ENCODE assay signal across 16 cellular contexts in the genomic region with DNA sequence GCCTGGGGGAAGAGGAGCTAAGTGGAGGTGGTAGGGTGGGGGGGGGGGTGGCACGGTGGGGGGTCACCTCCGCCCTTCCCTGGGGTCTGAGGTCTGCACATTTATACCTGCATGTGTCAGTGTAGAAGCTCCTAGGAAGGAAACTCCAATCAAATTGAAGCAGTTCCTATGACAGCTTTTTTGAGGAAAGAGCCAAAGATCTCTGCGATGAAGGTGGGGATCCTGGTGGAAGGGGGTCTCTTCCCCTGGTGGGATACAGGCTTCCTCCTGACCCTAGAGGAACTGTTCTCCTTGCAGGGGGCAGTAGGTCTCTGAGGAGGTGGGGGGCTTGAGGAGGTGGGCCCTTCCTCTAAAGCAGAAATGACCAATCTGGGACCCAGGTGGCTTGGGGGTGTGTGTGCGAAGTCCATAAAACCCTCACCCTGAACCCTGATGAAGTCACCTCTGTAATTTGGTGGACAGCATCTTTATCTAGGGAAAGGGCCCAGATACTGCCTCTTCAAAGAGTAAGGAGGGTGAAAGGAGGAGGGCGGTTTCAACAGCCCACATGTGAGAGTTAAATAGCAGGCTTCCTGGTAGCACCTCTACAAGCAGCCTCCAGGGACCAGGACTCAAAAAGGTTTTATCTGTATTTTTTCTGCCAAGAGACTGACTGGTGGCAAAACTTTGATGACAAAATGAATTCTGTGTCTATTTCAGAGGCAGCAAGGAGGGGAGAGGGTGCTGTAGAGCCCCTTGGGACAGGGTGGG. TPM values are rescaled to one million over a fixed set of nuclear protein-coding genes. Genes with fewer than 3 reads are reported as not detected.
A peak's percentile ranks its signal among the peaks of the same experiment; 100 is the strongest.
DNase-seq lines count a peak whose midpoint lies in the region; ATAC-seq and TF ChIP-seq lines count a peak whose summit lies in the region.
"Had no signal": no experiment of that assay in that cellular context is flagged by ENCODE, and none has a peak within 500 bp of the region (broad histone marks: within the 10 kb centered on the region; RNA-seq: fewer than 3 reads in every experiment).

No MANE protein-coding gene starts in this region.

- H3K14ac ChIP-seq in trophoblast cell (ENCODE audit: low read length) (no peak overlapping the region), H9 (ENCODE audit: insufficient read depth, low read length) (no peak overlapping the region)

- H2BK5ac ChIP-seq in trophoblast cell (ENCODE audit: low read depth, low read length, poor library complexity) = no peak overlapping the region
- H2BK5ac ChIP-seq in H9 (ENCODE audit: insufficient read length, low read length) = no peak overlapping the region

- H3K4me3 ChIP-seq in trophoblast cell (ENCODE audit: low read depth, low read length) = no peak overlapping the region
- H3K4me3 ChIP-seq: colonic mucosa, GM12878 had no signal

- H4K5ac ChIP-seq in H9 (ENCODE audit: insufficient read length, low read depth, low read length) = no peak overlapping the region

- H4K91ac ChIP-seq in trophoblast cell (ENCODE audit: low read depth, low read length) (no peak overlapping the region), H9 (ENCODE audit: insufficient read length, low read depth, low read length) (no peak overlapping the region)

- H4K8ac ChIP-seq in trophoblast cell (ENCODE audit: low read depth, low read length) = no peak overlapping the region
- no peak overlapping the region for H4K8ac ChIP-seq in H9 (replicated peaks; ENCODE audit: insufficient read length, low read depth, low read length)

- peaks cover 5% of the 10 kb centered on the region for H4K20me1 ChIP-seq in H9 (ENCODE audit: control insufficient read depth, insufficient read depth, insufficient read length)

- H3K18ac ChIP-seq in trophoblast cell (ENCODE audit: low read length) = no peak overlapping the region
- H3K18ac ChIP-seq in H9 (ENCODE audit: insufficient read length, low read depth, low read length) = no peak overlapping the region

- H3K4ac ChIP-seq in trophoblast cell (ENCODE audit: low read depth, low read length) (peak overlapping the region; percentile 39), H9 (ENCODE audit: low read depth, low read length) (no peak overlapping the region)

- no CpG with 5 or more reads among the region's 5 CpGs for WGBS in trophoblast cell (ENCODE audit: extremely low coverage, insufficient coverage, insufficient read length)
- WGBS in H9 (ENCODE audit: extremely low coverage, insufficient read length, low lambda C conversion rate) = no CpG with 5 or more reads among the region's 5 CpGs

- H3K4me3 Mint-ChIP-seq in T-helper 1 cell treated with Interleukin-12 subunit alpha and Interleukin-12 subunit beta and Interleukin-4 antibody, amounts not matched to agents 30 μg/mL and 1 μg/mL, for 36 hours = no peak overlapping the region
- no peak overlapping the region for H3K4me3 Mint-ChIP-seq in central memory CD8-positive, alpha-beta T cell
- H3K4me3 Mint-ChIP-seq in H9 = no peak overlapping the region
- H3K4me3 Mint-ChIP-seq: memory B cell, WTC11 had no signal

- H3K27ac Mint-ChIP-seq in T-helper 1 cell treated with Interleukin-12 subunit alpha and Interleukin-12 subunit beta and Interleukin-4 antibody, amounts not matched to agents 30 μg/mL and 1 μg/mL, for 36 hours = peak overlapping the region; percentile 55
- peak overlapping the region; percentile 94 for H3K27ac Mint-ChIP-seq in central memory CD8-positive, alpha-beta T cell (ENCODE audit: low read depth)
- H3K27ac Mint-ChIP-seq in H9 = peak overlapping the region in 1 of 3 experiments; percentile 88; a peak in 1 of 7 replicates
- H3K27ac Mint-ChIP-seq: memory B cell had no signal

- H3K4me1 Mint-ChIP-seq in T-helper 1 cell treated with Interleukin-12 subunit alpha and Interleukin-12 subunit beta and Interleukin-4 antibody, amounts not matched to agents 30 μg/mL and 1 μg/mL, for 36 hours (ENCODE audit: low read depth) = peaks cover 74% of the 10 kb centered on the region
- H3K4me1 Mint-ChIP-seq in central memory CD8-positive, alpha-beta T cell = peaks cover 76% of the 10 kb centered on the region
- H3K4me1 Mint-ChIP-seq in H9 = peaks cover 41 to 51% of the 10 kb centered on the region in 2 experiments

- H2BK120ac ChIP-seq in trophoblast cell (ENCODE audit: insufficient read depth, low read length, poor library complexity) (no peak overlapping the region), H9 (ENCODE audit: low read depth, low read length, poor library complexity, severe bottlenecking) (no peak overlapping the region)

- H3K4me1 ChIP-seq in trophoblast cell (ENCODE audit: control insufficient read depth in 1 of 2, insufficient read depth in 2 of 2, low read length in 2 of 2) (peaks cover 37 to 52% of the 10 kb centered on the region in 2 experiments), H9 (ENCODE audit: insufficient read depth, low read length) (peaks cover 4% of the 10 kb centered on the region; the same call in 1 of the 2 replicates)

- peaks cover 4% of the 10 kb centered on the region for H3K36me3 Mint-ChIP-seq in T-helper 1 cell treated with Interleukin-12 subunit alpha and Interleukin-12 subunit beta and Interleukin-4 antibody, amounts not matched to agents 30 μg/mL and 1 μg/mL, for 36 hours (ENCODE audit: low read depth)
- H3K36me3 Mint-ChIP-seq in central memory CD8-positive, alpha-beta T cell (ENCODE audit: insufficient read depth) = peaks cover 19% of the 10 kb centered on the region
- H3K36me3 Mint-ChIP-seq in H9 (ENCODE audit: insufficient read depth in 1 of 3, low read depth in 3 of 3) = peaks cover 0 to 4% (median 0%) of the 10 kb centered on the region in 3 experiments; a peak in 2 of 7 replicates
- H3K36me3 Mint-ChIP-seq: WTC11 had no signal

- H3K23ac ChIP-seq in trophoblast cell (ENCODE audit: low read length) (no peak overlapping the region), H9 (ENCODE audit: insufficient read length, low read depth, low read length) (no peak overlapping the region)

- H3K27me3 ChIP-seq in trophoblast cell (ENCODE audit: insufficient read depth, low read length) = no peaks in the 10 kb centered on the region
- H3K27me3 ChIP-seq in H9 (ENCODE audit: insufficient read depth, low read length) = no peaks in the 10 kb centered on the region
- H3K27me3 ChIP-seq: colonic mucosa had no signal

- no peak for TF ChIP-seq CTCF in H9 (conservative IDR thresholded peaks at IDR 0.05)

- H3K27me3 Mint-ChIP-seq in T-helper 1 cell treated with Interleukin-12 subunit alpha and Interleukin-12 subunit beta and Interleukin-4 antibody, amounts not matched to agents 30 μg/mL and 1 μg/mL, for 36 hours (ENCODE audit: low read depth) = no peaks in the 10 kb centered on the region
- H3K27me3 Mint-ChIP-seq in central memory CD8-positive, alpha-beta T cell = no peaks in the 10 kb centered on the region
- no peaks in the 10 kb centered on the region for H3K27me3 Mint-ChIP-seq in H9 (ENCODE audit: low read depth)
- H3K27me3 Mint-ChIP-seq: memory B cell had no signal

- H3K4me2 ChIP-seq in trophoblast cell (ENCODE audit: low read length) = no peak overlapping the region
- no peak overlapping the region for H3K4me2 ChIP-seq in H9 (ENCODE audit: insufficient read depth, insufficient read length, low read length)

- H3K79me1 ChIP-seq in trophoblast cell (ENCODE audit: low read length) = peaks cover 2% of the 10 kb centered on the region
- H3K79me1 ChIP-seq in H9 (ENCODE audit: insufficient read depth, low read depth, low read length, poor library complexity, severe bottlenecking) = peaks cover 8% of the 10 kb centered on the region

- no peak overlapping the region for H2BK20ac ChIP-seq in H9 (ENCODE audit: low read depth, low read length, poor library complexity, severe bottlenecking)

- H2BK15ac ChIP-seq in H9 (ENCODE audit: low read depth, low read length) = no peak overlapping the region

- H2AK5ac ChIP-seq in trophoblast cell (ENCODE audit: low read length) (no peak overlapping the region), H9 (ENCODE audit: insufficient read length, low read length) (no peak overlapping the region)

- H2BK12ac ChIP-seq in trophoblast cell (ENCODE audit: low read length) = no peak overlapping the region
- no peak overlapping the region for H2BK12ac ChIP-seq in H9 (ENCODE audit: insufficient read length, low read depth, low read length)

- DNase-seq in T-helper 1 cell = no peak
- peak; percentile 27 for DNase-seq in DMS153 (lab: John Stamatoyannopoulos, UW)
- no peak for DNase-seq in central memory CD8-positive, alpha-beta T cell (ENCODE audit: low spot score in 2 of 2)
- no peak for DNase-seq in trophoblast cell
- DNase-seq in RPMI8226 = no peak
- DNase-seq in H9 = no peak
- DNase-seq: anterior cingulate cortex, colonic mucosa, NCI-H187, NCI-H526, SW 1271 had no signal

- no peak overlapping the region for H4K12ac ChIP-seq in trophoblast cell (ENCODE audit: low read depth, low read length)

- peaks cover 24% of the 10 kb centered on the region for H3K79me2 ChIP-seq in trophoblast cell (ENCODE audit: control insufficient read depth, insufficient read depth, low read length, poor library complexity)
- H3K79me2 ChIP-seq in H9 (ENCODE audit: insufficient read depth, low read length) = peaks cover 45% of the 10 kb centered on the region; the same call in 1 of the 2 replicates

- no peak for ATAC-seq in central memory CD8-positive, alpha-beta T cell (replicated peaks; ENCODE audit: extremely low read depth, poor library complexity, severe bottlenecking)
- no peak for ATAC-seq in GM21381 (IDR thresholded peaks at IDR 0.05; ENCODE audit: unreplicated experiment)
- ATAC-seq: GM12878, WTC11 had no signal

- H3K36me3 ChIP-seq in trophoblast cell (ENCODE audit: control insufficient read depth in 1 of 2, insufficient read depth in 2 of 2, low read length in 2 of 2) = peaks cover 3 to 8% of the 10 kb centered on the region in 2 experiments
- H3K36me3 ChIP-seq: colonic mucosa had no signal

- H2AFZ ChIP-seq in trophoblast cell (ENCODE audit: insufficient read depth, low read length, poor library complexity) (no peak overlapping the region), H9 (ENCODE audit: low read length) (no peak overlapping the region)

- H3K9me3 Mint-ChIP-seq in T-helper 1 cell treated with Interleukin-12 subunit alpha and Interleukin-12 subunit beta and Interleukin-4 antibody, amounts not matched to agents 30 μg/mL and 1 μg/mL, for 36 hours = no peaks in the 10 kb centered on the region
- H3K9me3 Mint-ChIP-seq in central memory CD8-positive, alpha-beta T cell = no peaks in the 10 kb centered on the region
- no peaks in the 10 kb centered on the region for H3K9me3 Mint-ChIP-seq in H9
- H3K9me3 Mint-ChIP-seq: memory B cell, WTC11 had no signal

- no peak overlapping the region for H3T11ph ChIP-seq in H9 (ENCODE audit: low read length)

- H3K9ac ChIP-seq in trophoblast cell (ENCODE audit: low read length) = no peak overlapping the region
- no peak overlapping the region for H3K9ac ChIP-seq in H9 (ENCODE audit: extremely low read depth, insufficient read length, low read length)

- H3K9me3 ChIP-seq in trophoblast cell (ENCODE audit: insufficient read depth, low read depth, low read length) = no peaks in the 10 kb centered on the region
- H3K9me3 ChIP-seq in H9 (ENCODE audit: control insufficient read depth, low read depth, low read length) = no peaks in the 10 kb centered on the region
- H3K9me3 ChIP-seq: colonic mucosa had no signal

- H3K56ac ChIP-seq in H9 (ENCODE audit: insufficient read length, low read depth, low read length) = no peak overlapping the region

- H3K27ac ChIP-seq in trophoblast cell (ENCODE audit: low read depth, low read length) = no peak overlapping the region
- no peak overlapping the region for H3K27ac ChIP-seq in H9 (ENCODE audit: insufficient read length, low read depth, low read length)

- no peaks in the 10 kb centered on the region for H3K23me2 ChIP-seq in H9 (ENCODE audit: insufficient read length, low read depth, low read length, poor library complexity, severe bottlenecking)

RNA-seq across cellular contexts. Expression of a gene that starts 12.9 kb away (rescaled TPM):
- polyA plus RNA-seq in trophoblast cell (2013) = 85.2 and 95.7 TPM in 2 replicates
- 86.5 and 89.9 TPM in 2 replicates for total RNA-seq in H9 (2021)

RNA-seq across cellular contexts. Expression of a gene that starts 50.9 kb away (rescaled TPM):
- polyA plus RNA-seq in trophoblast cell (2013) = 3.7 and 3.8 TPM in 2 replicates
- total RNA-seq in H9 (2021) = 2.3 and 2.5 TPM in 2 replicates
